Comparison of ENCODE assay signal across 21 cellular contexts in genomic region chr14:71121711-71122110, GRCh38.
DNase-seq lines count a peak whose midpoint lies in the region; ATAC-seq and TF ChIP-seq lines count a peak whose summit lies in the region.
"Had no signal": no experiment of that assay in that cellular context is flagged by ENCODE, and none has a peak within 500 bp of the region (broad histone marks: within the 10 kb centered on the region; RNA-seq: fewer than 3 reads in every experiment).

No MANE protein-coding gene starts in this region.

- POLR2A ChIA-PET in activated CD4-positive, alpha-beta memory T cell treated with anti-CD3 and anti-CD28 coated beads for 36 hours (lab: Charles Lee), result no interaction called here
- POLR2A ChIA-PET in activated CD4-positive, alpha-beta memory T cell treated with anti-CD3 and anti-CD28 coated beads, Interleukin-2, amount 10 ng/mL, durations not matched to agents 7 days and 5 days (lab: Charles Lee), result no interaction called here
- POLR2A ChIA-PET in IMR-90 (lab: Charles Lee; ENCODE audit: unreplicated experiment), result no interaction called here

- H3K4me2 ChIP-seq in IMR-90 (ENCODE audit: low read depth, low read length), result no peak overlapping the region
- H3K4me2 ChIP-seq: BLaER1 treated with 17β-estradiol and CSF1 and Interleukin-3, amounts not matched to agents 10 nM and 100 nM had no signal

- H3K9ac ChIP-seq in IMR-90 (ENCODE audit: low read depth, low read length), result no peak overlapping the region
- H3K9ac ChIP-seq: BLaER1 treated with 17β-estradiol and CSF1 and Interleukin-3, amounts not matched to agents 10 nM and 100 nM had no signal

- H3K27me3 ChIP-seq in IMR-90 (ENCODE audit: control insufficient read depth, insufficient read depth, low read length), result no peaks in the 10 kb centered on the region
- no peaks in the 10 kb centered on the region for H3K27me3 ChIP-seq in left lung
- H3K27me3 ChIP-seq: BLaER1 treated with 17β-estradiol and CSF1 and Interleukin-3, amounts not matched to agents 10 nM and 100 nM; MG63 had no signal

- H2BK15ac ChIP-seq in IMR-90 (ENCODE audit: low read depth, low read length), result no peak overlapping the region

- H2AK5ac ChIP-seq in IMR-90 (ENCODE audit: low read depth, low read length), result 0 out of 2 replicates have a peak overlapping the region, but pooled peaks have one; percentile 5

- no peak for TF ChIP-seq RAD21 in IMR-90 (IDR thresholded peaks at IDR 0.05; ENCODE audit: low read length)

- no peak for DNase-seq in activated CD4-positive, alpha-beta memory T cell treated with anti-CD3 and anti-CD28 coated beads for 36 hours
- DNase-seq in activated CD4-positive, alpha-beta memory T cell treated with anti-CD3 and anti-CD28 coated beads, Interleukin-2, amount 10 ng/mL, durations not matched to agents 7 days and 5 days, result no peak
- no peak for DNase-seq in IMR-90
- DNase-seq in left lung, result peak in 1 of 2 donors; percentile 49
- no peak for DNase-seq in progenitor cell of endocrine pancreas (ENCODE audit: low spot score, unreplicated experiment)
- no peak for DNase-seq in stimulated activated CD4-positive, alpha-beta T cell treated with anti-CD3 and anti-CD28 coated beads, Interleukin-15, amount 100 ng/mL, for 24 hours
- DNase-seq in SKM-1 treated with dmso at 0.1 percent for 144 hours (lab: John Stamatoyannopoulos, UW; ENCODE audit: unreplicated experiment), result no peak
- DNase-seq: CD8-positive, alpha-beta memory T cell; H7; HFFc6; Kasumi-1; MG63; NCI-H1048; NCI-H146; NCI-H2029 treated with DMSO at 0.1 percent for 48 hours; NCI-H345; OCI-M1; Right ventricle myocardium superior; T-cell had no signal

- no peak for ATAC-seq in IMR-90 (ENCODE audit: low read depth)
- peak; percentile 71 for ATAC-seq in left lung

- TF ChIP-seq CTCF in IMR-90 (conservative IDR thresholded peaks at IDR 0.05; ENCODE audit: low read depth, low read length), result no peak
- TF ChIP-seq CTCF in left lung (IDR thresholded peaks at IDR 0.05), result no peak
- TF ChIP-seq CTCF in progenitor cell of endocrine pancreas (IDR thresholded peaks at IDR 0.05; ENCODE audit: unreplicated experiment), result no peak

- peaks cover 0 to 8% of the 10 kb centered on the region in 2 experiments; a peak in 1 of 4 replicates for H3K79me1 ChIP-seq in IMR-90 (ENCODE audit: low read depth in 1 of 2, low read length in 2 of 2)

- no peak overlapping the region for H4K8ac ChIP-seq in IMR-90 (ENCODE audit: low read depth in 2 of 2, low read length in 2 of 2)

- H4K20me1 ChIP-seq in IMR-90 (ENCODE audit: insufficient read depth, low read length), result no peaks in the 10 kb centered on the region
- H4K20me1 ChIP-seq: BLaER1 treated with 17β-estradiol and CSF1 and Interleukin-3, amounts not matched to agents 10 nM and 100 nM had no signal

- 93% methylated on average over 4 of the region's 5 CpGs; no CpG with 5 or more reads in 1 of the 2 experiments for WGBS in IMR-90 (ENCODE audit: extremely low coverage in 2 of 2, insufficient read length in 1 of 2), 2 experiments

- no peak overlapping the region for H2BK120ac ChIP-seq in IMR-90 (ENCODE audit: low read depth, low read length)

- no peak overlapping the region for H3K23ac ChIP-seq in IMR-90 (ENCODE audit: low read depth, low read length)

- H3K4me1 ChIP-seq in IMR-90 (ENCODE audit: control insufficient read depth, insufficient read depth, low read length), result peaks cover 10% of the 10 kb centered on the region
- no peaks in the 10 kb centered on the region for H3K4me1 ChIP-seq in left lung

- no peak overlapping the region; the same call in 1 of the 2 replicates for H4K91ac ChIP-seq in IMR-90 (ENCODE audit: insufficient read depth, low read depth, low read length)

- H3K27ac Mint-ChIP-seq in activated CD4-positive, alpha-beta memory T cell treated with anti-CD3 and anti-CD28 coated beads for 36 hours, result no peak overlapping the region
- H3K27ac Mint-ChIP-seq in activated CD4-positive, alpha-beta memory T cell treated with anti-CD3 and anti-CD28 coated beads, Interleukin-2, amount 10 ng/mL, durations not matched to agents 7 days and 5 days, result no peak overlapping the region
- no peak overlapping the region for H3K27ac Mint-ChIP-seq in progenitor cell of endocrine pancreas
- H3K27ac Mint-ChIP-seq: HFFc6, T-cell had no signal

- H3K56ac ChIP-seq in IMR-90 (ENCODE audit: extremely low read depth, insufficient read depth, low read length), result no peak overlapping the region

- in situ Hi-C loops in IMR-90 (cut with MboI; ENCODE audit: low sequenced_read_pairs), result no loop called here

- H2AK9ac ChIP-seq in IMR-90 (replicated peaks; ENCODE audit: low read depth, low read length, poor library complexity), result peak overlapping the region; percentile 66

- no peaks in the 10 kb centered on the region for H3K9me3 Mint-ChIP-seq in activated CD4-positive, alpha-beta memory T cell treated with anti-CD3 and anti-CD28 coated beads for 36 hours
- no peaks in the 10 kb centered on the region for H3K9me3 Mint-ChIP-seq in activated CD4-positive, alpha-beta memory T cell treated with anti-CD3 and anti-CD28 coated beads, Interleukin-2, amount 10 ng/mL, durations not matched to agents 7 days and 5 days
- peaks cover 13% of the 10 kb centered on the region for H3K9me3 Mint-ChIP-seq in progenitor cell of endocrine pancreas (ENCODE audit: low read depth)
- H3K9me3 Mint-ChIP-seq: CD8-positive, alpha-beta memory T cell; T-cell had no signal

- TF ChIP-seq POLR2A in IMR-90 (IDR thresholded peaks at IDR 0.05; ENCODE audit: low read depth, low read length), result no peak

- H2BK20ac ChIP-seq in IMR-90 (ENCODE audit: low read depth, low read length), result no peak overlapping the region

- intact Hi-C loops in activated CD4-positive, alpha-beta memory T cell treated with anti-CD3 and anti-CD28 coated beads for 36 hours (cut with micrococcal nuclease), result no loop called here
- intact Hi-C loops in IMR-90 (cut with micrococcal nuclease) (no loop called here), left lung (cut with DNase I) (no loop called here)

- no peak overlapping the region for H3K4me3 ChIP-seq in IMR-90 (ENCODE audit: insufficient read depth, low read depth, low read length)
- H3K4me3 ChIP-seq in left lung, result no peak overlapping the region
- H3K4me3 ChIP-seq: BLaER1 treated with 17β-estradiol and CSF1 and Interleukin-3, amounts not matched to agents 10 nM and 100 nM; MG63; SK-N-MC had no signal

- peaks cover 1% of the 10 kb centered on the region for H3K36me3 Mint-ChIP-seq in activated CD4-positive, alpha-beta memory T cell treated with anti-CD3 and anti-CD28 coated beads for 36 hours
- H3K36me3 Mint-ChIP-seq in activated CD4-positive, alpha-beta memory T cell treated with anti-CD3 and anti-CD28 coated beads, Interleukin-2, amount 10 ng/mL, durations not matched to agents 7 days and 5 days (ENCODE audit: low read depth), result peaks cover 11% of the 10 kb centered on the region
- peaks cover 10% of the 10 kb centered on the region for H3K36me3 Mint-ChIP-seq in progenitor cell of endocrine pancreas (ENCODE audit: insufficient read depth)

- H3K9me3 ChIP-seq in IMR-90 (ENCODE audit: control insufficient read depth, insufficient read depth, low read length), result no peaks in the 10 kb centered on the region
- no peaks in the 10 kb centered on the region for H3K9me3 ChIP-seq in left lung
- H3K9me3 ChIP-seq: MG63 had no signal

- no peak overlapping the region for H2AFZ ChIP-seq in IMR-90 (replicated peaks; ENCODE audit: low read length, poor library complexity)

- H3K18ac ChIP-seq in IMR-90 (ENCODE audit: low read depth, low read length), result no peak overlapping the region

- H3K14ac ChIP-seq in IMR-90 (replicated peaks; ENCODE audit: low read depth, low read length), result no peak overlapping the region

- CTCF ChIA-PET in activated CD4-positive, alpha-beta memory T cell treated with anti-CD3 and anti-CD28 coated beads for 36 hours (lab: Charles Lee), result no interaction called here
- CTCF ChIA-PET in activated CD4-positive, alpha-beta memory T cell treated with anti-CD3 and anti-CD28 coated beads, Interleukin-2, amount 10 ng/mL, durations not matched to agents 7 days and 5 days (lab: Charles Lee), result no interaction called here
- CTCF ChIA-PET in IMR-90 (lab: Yijun Ruan, JAX), result no interaction called here

- H3K27ac ChIP-seq in IMR-90 (ENCODE audit: insufficient read depth, low read length), result no peak overlapping the region
- H3K27ac ChIP-seq in left lung, result no peak overlapping the region
- H3K27ac ChIP-seq: BLaER1 treated with 17β-estradiol and CSF1 and Interleukin-3, amounts not matched to agents 10 nM and 100 nM; SK-N-MC had no signal

- peaks cover 24% of the 10 kb centered on the region for H3K4me1 Mint-ChIP-seq in activated CD4-positive, alpha-beta memory T cell treated with anti-CD3 and anti-CD28 coated beads for 36 hours (ENCODE audit: low read depth)
- peaks cover 10% of the 10 kb centered on the region for H3K4me1 Mint-ChIP-seq in activated CD4-positive, alpha-beta memory T cell treated with anti-CD3 and anti-CD28 coated beads, Interleukin-2, amount 10 ng/mL, durations not matched to agents 7 days and 5 days
- peaks cover 26% of the 10 kb centered on the region for H3K4me1 Mint-ChIP-seq in progenitor cell of endocrine pancreas (ENCODE audit: low read depth)

- peak overlapping the region; percentile 17; the same call in 1 of the 2 replicates for H3K4ac ChIP-seq in IMR-90 (ENCODE audit: low read depth, low read length)

- peak overlapping the region; percentile 10 for H3K4me3 Mint-ChIP-seq in activated CD4-positive, alpha-beta memory T cell treated with anti-CD3 and anti-CD28 coated beads for 36 hours
- H3K4me3 Mint-ChIP-seq in activated CD4-positive, alpha-beta memory T cell treated with anti-CD3 and anti-CD28 coated beads, Interleukin-2, amount 10 ng/mL, durations not matched to agents 7 days and 5 days, result no peak overlapping the region
- no peak overlapping the region for H3K4me3 Mint-ChIP-seq in progenitor cell of endocrine pancreas (ENCODE audit: low read depth)
- H3K4me3 Mint-ChIP-seq: CD8-positive, alpha-beta memory T cell; HFFc6; T-cell had no signal

- dilution Hi-C loops in IMR-90 (cut with HindIII; ENCODE audit: low sequenced_read_pairs, unreplicated experiment), result no loop called here

- peaks cover 9% of the 10 kb centered on the region for H3K9me1 ChIP-seq in IMR-90 (ENCODE audit: insufficient read depth, low read length)

- no peak overlapping the region for H2BK5ac ChIP-seq in IMR-90 (ENCODE audit: low read depth, low read length, poor library complexity, severe bottlenecking)

- H3K27me3 Mint-ChIP-seq in activated CD4-positive, alpha-beta memory T cell treated with anti-CD3 and anti-CD28 coated beads for 36 hours, result no peaks in the 10 kb centered on the region
- no peaks in the 10 kb centered on the region for H3K27me3 Mint-ChIP-seq in activated CD4-positive, alpha-beta memory T cell treated with anti-CD3 and anti-CD28 coated beads, Interleukin-2, amount 10 ng/mL, durations not matched to agents 7 days and 5 days
- H3K27me3 Mint-ChIP-seq in progenitor cell of endocrine pancreas, result no peaks in the 10 kb centered on the region
- H3K27me3 Mint-ChIP-seq: T-cell had no signal

- no TSS peak for BruUV-seq in IMR-90 (replicated peaks; lab: Mats Ljungman, UMichigan)

- no peak overlapping the region for H4K5ac ChIP-seq in IMR-90 (ENCODE audit: low read depth, low read length)

- H3K36me3 ChIP-seq in IMR-90 (ENCODE audit: control insufficient read depth, insufficient read depth, low read length) (peaks cover 6% of the 10 kb centered on the region; the same call in 1 of the 2 replicates), left lung (no peaks in the 10 kb centered on the region)
- H3K36me3 ChIP-seq: MG63 had no signal

TF ChIP-seq in IMR-90, 13 proteins besides CTCF, POLR2A, EP300 and RAD21 (continues in another document):
- TF ChIP-seq BHLHE40 (IDR thresholded peaks at IDR 0.05; ENCODE audit: low read depth, low read length), result no peak
